Comparison of ENCODE assay signal across 1 cellular context in genomic region chr3:14758893-14759292, GRCh38.
TF ChIP-seq lines count a peak whose summit lies in the region.

No MANE protein-coding gene starts in this region.

TF ChIP-seq in SK-N-SH, 30 proteins besides CTCF, POLR2A, EP300 and RAD21 (continued from another document):
- TF ChIP-seq ZBTB33 (IDR thresholded peaks at IDR 0.05; ENCODE audit: borderline replicate concordance, low read depth) = no peak
- no peak for TF ChIP-seq ELF1 (IDR thresholded peaks at IDR 0.05)
- TF ChIP-seq GABPA (IDR thresholded peaks at IDR 0.05; ENCODE audit: low read depth) = no peak
- no peak for TF ChIP-seq MAX (IDR thresholded peaks at IDR 0.05; ENCODE audit: low read depth)
- TF ChIP-seq CHD2 (IDR thresholded peaks at IDR 0.05; ENCODE audit: low read length, partially characterized antibody) = no peak
- TF ChIP-seq FOXM1 (IDR thresholded peaks at IDR 0.05; ENCODE audit: low read depth) = no peak
